1 cellular context compared by ENCODE assay signal in genomic region chrX:134948333-134949241, GRCh38.
TF ChIP-seq lines count a peak whose summit lies in the region.

No MANE protein-coding gene starts in this region.

TF ChIP-seq in HepG2, 621 proteins besides CTCF, POLR2A, EP300 and RAD21 (continued from another document and continues in another):
- TF ChIP-seq HNF1B (CRISPR knock-in tag; IDR thresholded peaks at IDR 0.05) (no peak), FOXK2 (IDR thresholded peaks at IDR 0.05) (peak; percentile 54; the same call in 1 of the 2 replicates), HMG20A (CRISPR knock-in tag; IDR thresholded peaks at IDR 0.05; ENCODE audit: borderline replicate concordance) (peak; percentile 36; the same call in 1 of the 2 replicates), ZFP91 (CRISPR knock-in tag; IDR thresholded peaks at IDR 0.05; ENCODE audit: borderline replicate concordance) (no peak), ZKSCAN1 (IDR thresholded peaks at IDR 0.05; ENCODE audit: low read length) (no peak), JUND (CRISPR knock-in tag; IDR thresholded peaks at IDR 0.05) (peak; percentile 75), ZNF672 (CRISPR knock-in tag; IDR thresholded peaks at IDR 0.05) (no peak), HNF4A (CRISPR knock-in tag; IDR thresholded peaks at IDR 0.05) (peak; percentile 26; the same call in 1 of the 2 replicates), ZNF34 (CRISPR knock-in tag; IDR thresholded peaks at IDR 0.05; ENCODE audit: borderline replicate concordance) (no peak), HDAC6 (IDR thresholded peaks at IDR 0.05; ENCODE audit: low read depth, low read length) (no peak), ARID5B (CRISPR knock-in tag; IDR thresholded peaks at IDR 0.05) (peak; percentile 66), TCF7L2 (IDR thresholded peaks at IDR 0.05; ENCODE audit: low read depth, low read length) (no peak), ZBTB2 (CRISPR knock-in tag; IDR thresholded peaks at IDR 0.05; ENCODE audit: low read depth) (no peak), GATAD2A (CRISPR knock-in tag; IDR thresholded peaks at IDR 0.05) (peak; percentile 74), HHEX (CRISPR knock-in tag; IDR thresholded peaks at IDR 0.05) (no peak), NR2F1 (CRISPR knock-in tag; IDR thresholded peaks at IDR 0.05) (peak; percentile 54 to 93; a peak in 3 of 4 replicates), ZNF496 (CRISPR knock-in tag; IDR thresholded peaks at IDR 0.05; ENCODE audit: insufficient replicate concordance) (no peak), ARHGAP35 (CRISPR knock-in tag; IDR thresholded peaks at IDR 0.05; ENCODE audit: borderline replicate concordance) (no peak), ZNF713 (CRISPR knock-in tag; IDR thresholded peaks at IDR 0.05) (no peak), SOX6 (IDR thresholded peaks at IDR 0.05) (no peak), SOX6 (CRISPR knock-in tag; IDR thresholded peaks at IDR 0.05) (peak; percentile 19; the same call in 1 of the 2 replicates), TEAD3 (CRISPR knock-in tag; optimal IDR thresholded peaks at IDR 0.05; ENCODE audit: borderline replicate concordance) (peak; percentile 76), FOXP4 (CRISPR knock-in tag; IDR thresholded peaks at IDR 0.05) (0 out of 2 replicates have a peak, but pooled peaks have one; percentile 22), ELK4 (CRISPR knock-in tag; IDR thresholded peaks at IDR 0.05; ENCODE audit: borderline replicate concordance) (no peak), AGO1 (IDR thresholded peaks at IDR 0.05; ENCODE audit: low read depth, low read length, poor library complexity, severe bottlenecking) (no peak), ZNF776 (CRISPR knock-in tag; IDR thresholded peaks at IDR 0.05) (no peak), ZNF720 (CRISPR knock-in tag; IDR thresholded peaks at IDR 0.05) (no peak), FOXA1 (IDR thresholded peaks at IDR 0.05) (no peak), FOXA1 (CRISPR knock-in tag; IDR thresholded peaks at IDR 0.05) (peak; percentile 33; the same call in 1 of the 2 replicates), DMTF1 (CRISPR knock-in tag; IDR thresholded peaks at IDR 0.05) (no peak), FOXA3 (CRISPR knock-in tag; IDR thresholded peaks at IDR 0.05) (peak; percentile 71), SMARCE1 (IDR thresholded peaks at IDR 0.05; ENCODE audit: borderline replicate concordance) (no peak), FOSL2 (CRISPR knock-in tag; IDR thresholded peaks at IDR 0.05) (peak; percentile 86), TFE3 (CRISPR knock-in tag; IDR thresholded peaks at IDR 0.05) (peak; percentile 92), FOSL1 (CRISPR knock-in tag; IDR thresholded peaks at IDR 0.05; ENCODE audit: borderline replicate concordance) (peak; percentile 80; the same call in 1 of the 2 replicates), AHDC1 (CRISPR knock-in tag; IDR thresholded peaks at IDR 0.05; ENCODE audit: borderline replicate concordance) (0 out of 2 replicates have a peak, but pooled peaks have one; percentile 33), POLR2AphosphoS5 (IDR thresholded peaks at IDR 0.05; ENCODE audit: low read depth, low read length) (no peak), NCOA2 (CRISPR knock-in tag; IDR thresholded peaks at IDR 0.05) (peak; percentile 76), SOX13 (IDR thresholded peaks at IDR 0.05) (no peak), SOX13 (CRISPR knock-in tag; conservative IDR thresholded peaks at IDR 0.05 in 1 of 2, IDR thresholded peaks at IDR 0.05 in 1 of 2) (peak in 1 of 2 experiments; percentile 38; a peak in 1 of 4 replicates)
